Comparison of ENCODE assay signal across 2 cellular contexts in genomic region chr20:2920473-2920872, GRCh38.
TF ChIP-seq lines count a peak whose summit lies in the region.

No MANE protein-coding gene starts in this region.

TF ChIP-seq in liver, 16 proteins besides CTCF, POLR2A, EP300 and RAD21:
- no peak for TF ChIP-seq REST (IDR thresholded peaks at IDR 0.05)
- TF ChIP-seq YY1 (IDR thresholded peaks at IDR 0.05), result no peak
- no peak for TF ChIP-seq TAF1 (conservative IDR thresholded peaks at IDR 0.05)
- no peak for TF ChIP-seq EGR1 (IDR thresholded peaks at IDR 0.05; ENCODE audit: low read depth in 2 of 2)

TF ChIP-seq in HepG2, 621 proteins besides CTCF, POLR2A, EP300 and RAD21:
- TF ChIP-seq RFX3 (CRISPR knock-in tag; IDR thresholded peaks at IDR 0.05), result no peak
- no peak for TF ChIP-seq TRAFD1 (CRISPR knock-in tag; IDR thresholded peaks at IDR 0.05; ENCODE audit: borderline replicate concordance)
- no peak for TF ChIP-seq NFATC3 (CRISPR knock-in tag; IDR thresholded peaks at IDR 0.05)
- no peak for TF ChIP-seq ZMYM4 (CRISPR knock-in tag; IDR thresholded peaks at IDR 0.05)
- TF ChIP-seq FOXK2 (IDR thresholded peaks at IDR 0.05), result no peak
- TF ChIP-seq ZNF263 (CRISPR knock-in tag; IDR thresholded peaks at IDR 0.05), result no peak
- TF ChIP-seq HNF1B (CRISPR knock-in tag; IDR thresholded peaks at IDR 0.05), result no peak
- no peak for TF ChIP-seq ZNF12 (CRISPR knock-in tag; IDR thresholded peaks at IDR 0.05)
- no peak for TF ChIP-seq ZNF609 (CRISPR knock-in tag; IDR thresholded peaks at IDR 0.05; ENCODE audit: borderline replicate concordance)
- no peak for TF ChIP-seq ASH2L (IDR thresholded peaks at IDR 0.05; ENCODE audit: insufficient read length, low read depth, low read length)
- no peak for TF ChIP-seq ZNF333 (CRISPR knock-in tag; IDR thresholded peaks at IDR 0.05; ENCODE audit: borderline replicate concordance)
- TF ChIP-seq ZNF510 (CRISPR knock-in tag; IDR thresholded peaks at IDR 0.05; ENCODE audit: low read depth), result no peak
- TF ChIP-seq SIX1 (CRISPR knock-in tag; IDR thresholded peaks at IDR 0.05; ENCODE audit: borderline replicate concordance), result no peak
- TF ChIP-seq ZNF407 (CRISPR knock-in tag; IDR thresholded peaks at IDR 0.05; ENCODE audit: not compliant biosample characterization), result no peak
